Comparison of ENCODE assay signal across 9 cellular contexts in the genomic region with DNA sequence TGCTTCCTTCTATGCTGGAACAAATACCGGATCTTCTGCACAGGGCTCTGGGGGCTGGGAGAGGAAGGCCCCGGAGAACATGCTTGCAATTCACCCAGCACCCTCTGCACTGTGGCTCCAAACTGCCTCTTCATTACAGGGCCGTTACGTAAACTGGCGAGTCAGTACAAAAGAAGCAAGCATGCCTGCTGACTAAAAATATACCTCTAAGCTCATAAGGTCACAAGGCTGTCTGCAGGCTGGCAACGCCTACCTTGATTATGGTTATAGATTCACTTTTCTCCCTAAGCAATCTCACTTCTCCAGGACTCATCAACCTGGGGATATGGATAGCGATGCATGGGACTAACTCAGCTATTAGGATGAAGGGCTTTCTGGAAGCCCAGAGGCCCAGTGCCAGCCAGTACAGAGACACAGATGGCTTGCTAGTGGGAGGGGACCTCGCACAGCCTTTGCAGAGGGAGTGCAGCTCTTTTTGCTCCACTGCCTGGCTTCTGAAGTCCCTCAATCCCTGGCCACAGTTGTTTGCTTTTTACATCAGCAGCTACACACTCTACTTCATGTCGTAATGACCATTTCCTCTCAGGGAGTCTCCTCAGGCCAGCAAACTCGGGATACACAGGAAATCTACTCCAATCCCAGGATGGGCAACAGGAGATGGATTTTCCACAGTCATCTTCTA.
DNase-seq lines count a peak whose midpoint lies in the region; ATAC-seq and TF ChIP-seq lines count a peak whose summit lies in the region.
"Had no signal": no experiment of that assay in that cellular context is flagged by ENCODE, and none has a peak within 500 bp of the region (broad histone marks: within the 10 kb centered on the region; RNA-seq: fewer than 3 reads in every experiment).

No MANE protein-coding gene starts in this region.

- peak overlapping the region; percentile 30 for H3K27ac Mint-ChIP-seq in dendritic cell treated with granulocyte-macrophage colony-stimulating factor and Interleukin-4, amounts not matched to agents 40 ng/mL and 50 ng/mL, for 4 days

- no peaks in the 10 kb centered on the region for H3K36me3 Mint-ChIP-seq in dendritic cell treated with granulocyte-macrophage colony-stimulating factor and Interleukin-4, amounts not matched to agents 40 ng/mL and 50 ng/mL, for 4 days (ENCODE audit: low read depth)

- H3K27me3 Mint-ChIP-seq in dendritic cell treated with granulocyte-macrophage colony-stimulating factor and Interleukin-4, amounts not matched to agents 40 ng/mL and 50 ng/mL, for 4 days: peaks cover 11% of the 10 kb centered on the region

- peak; percentile 45 for ATAC-seq in HG03175 (IDR thresholded peaks at IDR 0.05; ENCODE audit: unreplicated experiment)

- peaks cover 0 to 8% of the 10 kb centered on the region in 2 donors for H3K4me1 ChIP-seq in uterus

- H3K4me3 Mint-ChIP-seq in dendritic cell treated with granulocyte-macrophage colony-stimulating factor and Interleukin-4, amounts not matched to agents 40 ng/mL and 50 ng/mL, for 4 days: no peak overlapping the region

- peaks cover 60% of the 10 kb centered on the region for H3K4me1 Mint-ChIP-seq in dendritic cell treated with granulocyte-macrophage colony-stimulating factor and Interleukin-4, amounts not matched to agents 40 ng/mL and 50 ng/mL, for 4 days (ENCODE audit: low read depth)

- TF ChIP-seq POLR2A in uterus (IDR thresholded peaks at IDR 0.05): no peak

- no peak overlapping the region for H3K4me3 ChIP-seq in uterus

- H3K9me3 Mint-ChIP-seq in dendritic cell treated with granulocyte-macrophage colony-stimulating factor and Interleukin-4, amounts not matched to agents 40 ng/mL and 50 ng/mL, for 4 days: no peaks in the 10 kb centered on the region

- no peaks in the 10 kb centered on the region for H3K9me3 ChIP-seq in uterus

- DNase-seq in GM03348 (ENCODE audit: low spot score) (peak; percentile 78), SKM-1 (lab: John Stamatoyannopoulos, UW; ENCODE audit: unreplicated experiment) (peak; percentile 90), midbrain (lab: John Stamatoyannopoulos, UW) (peak; percentile 71), uterus (peak in 1 of 2 donors; percentile 59), NCI-H345 (lab: John Stamatoyannopoulos, UW) (no peak), HUDEP-2 (lab: John Stamatoyannopoulos, UW; ENCODE audit: unreplicated experiment in 76 of 76) (no peak)

- no peaks in the 10 kb centered on the region for H3K36me3 ChIP-seq in uterus

- peak overlapping the region; percentile 73 to 94 for H3K27ac ChIP-seq in uterus
- H3K27ac ChIP-seq: KMS-11 had no signal

- no peak for TF ChIP-seq CTCF in uterus (IDR thresholded peaks at IDR 0.05)

- H3K27me3 ChIP-seq in uterus: no peaks in the 10 kb centered on the region

- intact Hi-C loops in dendritic cell treated with granulocyte-macrophage colony-stimulating factor and Interleukin-4, amounts not matched to agents 40 ng/mL and 50 ng/mL, for 4 days (cut with micrococcal nuclease): no loop called here
- intact Hi-C loops in uterus (cut with DNase I; ENCODE audit: low total_unique reads): no loop called here

Comparison
In these comparisons a context has a peak if more than half of its experiments do, and no peak if none do; other contexts are left out.
1. DNase-seq: peak in GM03348 (single experiment), SKM-1 (single experiment) and midbrain (single experiment); none in NCI-H345 (single experiment) and HUDEP-2 (0 of 76).